In the genomic region with DNA sequence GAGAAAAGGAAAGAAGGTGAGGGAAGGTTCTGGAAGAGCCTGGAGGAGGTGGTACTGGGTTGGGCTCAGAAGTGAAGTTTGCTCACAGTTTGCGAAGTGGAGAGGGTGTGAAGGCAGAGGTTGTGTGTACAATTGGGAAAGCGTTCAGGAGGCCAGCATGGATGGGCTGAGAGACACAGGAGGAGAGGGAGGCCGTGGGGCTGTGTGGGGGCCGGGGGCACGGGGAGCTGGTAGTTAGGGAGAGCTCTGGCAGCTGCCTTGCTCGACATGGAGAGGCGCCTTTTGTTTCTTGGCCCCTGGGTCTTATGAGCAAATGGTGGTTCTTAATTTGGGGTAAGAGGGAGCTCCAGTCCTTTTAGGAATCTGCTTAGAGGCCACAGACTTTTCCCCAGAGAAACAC, we compare ENCODE assay signal across 1 cellular context.
TF ChIP-seq lines count a peak whose summit lies in the region.

No MANE protein-coding gene starts in this region.

TF ChIP-seq in WTC11, 78 proteins besides CTCF, POLR2A, EP300 and RAD21 (continued from another document):
- TF ChIP-seq PREB (CRISPR knock-in tag; IDR thresholded peaks at IDR 0.05; ENCODE audit: borderline replicate concordance) = no peak
- no peak for TF ChIP-seq OVOL2 (CRISPR knock-in tag; IDR thresholded peaks at IDR 0.05; ENCODE audit: borderline replicate concordance)
- TF ChIP-seq, protein P1, sequence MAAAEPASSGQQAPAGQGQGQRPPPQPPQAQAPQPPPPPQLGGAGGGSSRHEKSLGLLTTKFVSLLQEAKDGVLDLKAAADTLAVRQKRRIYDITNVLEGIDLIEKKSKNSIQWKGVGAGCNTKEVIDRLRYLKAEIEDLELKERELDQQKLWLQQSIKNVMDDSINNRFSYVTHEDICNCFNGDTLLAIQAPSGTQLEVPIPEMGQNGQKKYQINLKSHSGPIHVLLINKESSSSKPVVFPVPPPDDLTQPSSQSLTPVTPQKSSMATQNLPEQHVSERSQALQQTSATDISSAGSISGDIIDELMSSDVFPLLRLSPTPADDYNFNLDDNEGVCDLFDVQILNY (CRISPR knock-in tag; IDR thresholded peaks at IDR 0.05) = no peak
- no peak for TF ChIP-seq CREB1 (CRISPR knock-in tag; IDR thresholded peaks at IDR 0.05)
- TF ChIP-seq, protein P2, sequence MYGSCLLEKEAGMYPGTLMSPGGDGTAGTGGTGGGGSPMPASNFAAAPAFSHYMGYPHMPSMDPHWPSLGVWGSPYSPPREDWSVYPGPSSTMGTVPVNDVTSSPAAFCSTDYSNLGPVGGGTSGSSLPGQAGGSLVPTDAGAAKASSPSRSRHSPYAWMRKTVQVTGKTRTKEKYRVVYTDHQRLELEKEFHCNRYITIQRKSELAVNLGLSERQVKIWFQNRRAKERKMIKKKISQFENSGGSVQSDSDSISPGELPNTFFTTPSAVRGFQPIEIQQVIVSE (CRISPR knock-in tag; IDR thresholded peaks at IDR 0.05; ENCODE audit: borderline replicate concordance) = no peak
- no peak for TF ChIP-seq FOXP4 (CRISPR knock-in tag; IDR thresholded peaks at IDR 0.05)
- no peak for TF ChIP-seq ZNF396 (CRISPR knock-in tag; IDR thresholded peaks at IDR 0.05; ENCODE audit: borderline replicate concordance)
- no peak for TF ChIP-seq SP1 (CRISPR knock-in tag; conservative IDR thresholded peaks at IDR 0.05)
- no peak for TF ChIP-seq FOXK1 (CRISPR knock-in tag; IDR thresholded peaks at IDR 0.05)
- no peak for TF ChIP-seq ZNF512 (CRISPR knock-in tag; IDR thresholded peaks at IDR 0.05; ENCODE audit: borderline replicate concordance)
- no peak for TF ChIP-seq GABPB1 (CRISPR knock-in tag; IDR thresholded peaks at IDR 0.05)
- TF ChIP-seq ZNF138 (CRISPR knock-in tag; conservative IDR thresholded peaks at IDR 0.05) = no peak
- TF ChIP-seq ELF4 (CRISPR knock-in tag; IDR thresholded peaks at IDR 0.05; ENCODE audit: low read depth) = no peak
TF ChIP-seq in WTC11: peak in this region for 0.
